ENCODE assay signal across 9 cellular contexts in genomic region chr7:88218428-88218745, GRCh38. TPM values are rescaled to one million over a fixed set of nuclear protein-coding genes. Genes with fewer than 3 reads are reported as not detected.
DNase-seq lines count a peak whose midpoint lies in the region; ATAC-seq, FAIRE-seq and TF ChIP-seq lines count a peak whose summit lies in the region.
"Had no signal": no experiment of that assay in that cellular context is flagged by ENCODE, and none has a peak within 500 bp of the region (broad histone marks: within the 10 kb centered on the region; RNA-seq: fewer than 3 reads in every experiment).

No MANE protein-coding gene starts in this region.

- peak overlapping the region; percentile 92 for H3K4me3 ChIP-seq in PC-3 (ENCODE audit: low read length)
- peak overlapping the region; percentile 81 to 94 (median 93) for H3K4me3 ChIP-seq in endothelial cell of umbilical vein (replicated peaks in 1 of 3; ENCODE audit: insufficient read depth in 1 of 3, low read depth in 1 of 3, low read length in 3 of 3)
- H3K4me3 ChIP-seq in prostate gland: peak overlapping the region; percentile 79 to 95

- H3K27ac Mint-ChIP-seq in Calu3 (ENCODE audit: unreplicated experiment): no peak overlapping the region

- peak overlapping the region; percentile 91 for H3K4me3 Mint-ChIP-seq in Calu3 (ENCODE audit: low read depth, unreplicated experiment)

- no peaks in the 10 kb centered on the region for H3K9me3 Mint-ChIP-seq in Calu3 (ENCODE audit: low read depth, unreplicated experiment)

- peaks cover 20% of the 10 kb centered on the region for H3K36me3 ChIP-seq in PC-3 (ENCODE audit: low read depth, low read length)
- peaks cover 13% of the 10 kb centered on the region in 2 experiments for H3K36me3 ChIP-seq in endothelial cell of umbilical vein (ENCODE audit: control insufficient read depth in 2 of 2, extremely low read depth in 1 of 2, insufficient read depth in 2 of 2, low read length in 2 of 2)
- peaks cover 0 to 7% of the 10 kb centered on the region in 2 donors for H3K36me3 ChIP-seq in prostate gland

- H4K20me1 ChIP-seq in PC-3 (ENCODE audit: low read length): peaks cover 9% of the 10 kb centered on the region
- H4K20me1 ChIP-seq in endothelial cell of umbilical vein (replicated peaks; ENCODE audit: control insufficient read depth, extremely low read depth, insufficient read depth, low read length): peaks cover 4% of the 10 kb centered on the region

- WGBS in prostate gland: 46% methylated on average over 5 of the region's 5 CpGs

- H3K79me2 ChIP-seq in PC-3 (ENCODE audit: low read length): peaks cover 43% of the 10 kb centered on the region
- H3K79me2 ChIP-seq in endothelial cell of umbilical vein (ENCODE audit: control insufficient read depth, insufficient read depth, low read length): peaks cover 55% of the 10 kb centered on the region

- FAIRE-seq in endothelial cell of umbilical vein (lab: Jason Lieb, UNC) (no peak), urothelium cell line (lab: Jason Lieb, UNC) (no peak)
- FAIRE-seq: colon had no signal

- peak overlapping the region; percentile 98 for H3K4me2 ChIP-seq in PC-3 (ENCODE audit: low read length)
- H3K4me2 ChIP-seq in endothelial cell of umbilical vein (ENCODE audit: insufficient read depth, low read length): peak overlapping the region; percentile 93

- peak overlapping the region; percentile 92; the same call in 1 of the 2 replicates for H2AFZ ChIP-seq in PC-3 (ENCODE audit: low read length)
- H2AFZ ChIP-seq in endothelial cell of umbilical vein (ENCODE audit: low read depth, low read length): no peak overlapping the region

- intact Hi-C loops in Calu3 (cut with micrococcal nuclease; ENCODE audit: unreplicated experiment): no loop called here
- intact Hi-C loops in PC-3 (cut with micrococcal nuclease): no loop called here
- intact Hi-C loops in endothelial cell of umbilical vein (cut with micrococcal nuclease): loop anchor here (1.0 to 10.0 kb wide), 3 partner anchors 284 to 591 kb away; partner anchors contain the start of genes ADAM22, DBF4, RUNDC3B and SLC25A40
- intact Hi-C loops in prostate gland (cut with DNase I): no loop called here

- CTCF ChIA-PET in Calu3 (lab: Charles Lee): interaction anchor here (1.3 kb wide), 1 partner anchor 25 kb away, joined by 3 read pairs; no protein-coding TSS in a partner anchor
- CTCF ChIA-PET in PC-3 (lab: Charles Lee): interaction anchor here (0.6 to 0.7 kb wide), 2 partner anchors 9 to 140 kb away, joined by 3 to 4 read pairs; no protein-coding TSS in a partner anchor
- CTCF ChIA-PET in endothelial cell of umbilical vein (lab: Charles Lee): interaction anchor here (1.0 to 1.7 kb wide), 2 partner anchors 8 to 49 kb away, joined by 3 to 4 read pairs; no protein-coding TSS in a partner anchor

- dilution Hi-C loops in endothelial cell of umbilical vein (cut with MboI; ENCODE audit: extremely low pct_ligation_motif_present, low sequenced_read_pairs): no loop called here

- TF ChIP-seq POLR2A in endothelial cell of umbilical vein (IDR thresholded peaks at IDR 0.05; ENCODE audit: low read depth, low read length) (no peak), prostate gland (IDR thresholded peaks at IDR 0.05) (no peak)

- no peak for ATAC-seq in PC-3

- no peaks in the 10 kb centered on the region for H3K9me3 ChIP-seq in PC-3 (ENCODE audit: low read length)
- H3K9me3 ChIP-seq in endothelial cell of umbilical vein (replicated peaks; ENCODE audit: control insufficient read depth, insufficient read depth, low read length): no peaks in the 10 kb centered on the region
- no peaks in the 10 kb centered on the region for H3K9me3 ChIP-seq in prostate gland

- H3K4me1 ChIP-seq in PC-3 (ENCODE audit: insufficient read depth, low read length): peaks cover 14% of the 10 kb centered on the region
- peaks cover 13% of the 10 kb centered on the region for H3K4me1 ChIP-seq in endothelial cell of umbilical vein (ENCODE audit: control insufficient read depth, extremely low read depth, insufficient read depth, low read length)
- no peaks in the 10 kb centered on the region for H3K4me1 ChIP-seq in prostate gland (replicated peaks)

- H3K27me3 Mint-ChIP-seq in Calu3 (ENCODE audit: unreplicated experiment): no peaks in the 10 kb centered on the region

- no peaks in the 10 kb centered on the region for H3K9me1 ChIP-seq in endothelial cell of umbilical vein (replicated peaks; ENCODE audit: control insufficient read depth, extremely low read depth, insufficient read depth, low read length)

- no peak overlapping the region for H3K27ac ChIP-seq in PC-3 (ENCODE audit: low read length)
- H3K27ac ChIP-seq in endothelial cell of umbilical vein (ENCODE audit: insufficient read depth, low read depth, low read length): peak overlapping the region; percentile 94
- H3K27ac ChIP-seq in prostate gland: peak overlapping the region; percentile 15 to 86

- H3K9ac ChIP-seq in PC-3 (ENCODE audit: low read length) (peak overlapping the region; percentile 90), endothelial cell of umbilical vein (replicated peaks; ENCODE audit: extremely low read depth, insufficient read depth, low read length) (peak overlapping the region; percentile 93)

- peaks cover 18% of the 10 kb centered on the region for H3K4me1 Mint-ChIP-seq in Calu3 (ENCODE audit: low read depth, unreplicated experiment)

- H3F3A ChIP-seq in PC-3 (ENCODE audit: low read length, unreplicated experiment): no peaks in the 10 kb centered on the region

- DNase-seq in Calu3 (no peak), PC-3 (no peak), endothelial cell of umbilical vein (ENCODE audit: low read depth, low spot score) (no peak), prostate gland (ENCODE audit: low spot score) (no peak), epidermal melanocyte (ENCODE audit: insufficient read length, low spot score) (no peak), kidney tubule cell (ENCODE audit: low spot score) (no peak), urothelium cell line (ENCODE audit: low spot score) (no peak), amygdala (lab: John Stamatoyannopoulos, UW) (no peak)

- TF ChIP-seq CTCF in Calu3 (IDR thresholded peaks at IDR 0.05; ENCODE audit: unreplicated experiment) (no peak), PC-3 (conservative IDR thresholded peaks at IDR 0.05; ENCODE audit: low read depth, low read length) (no peak), endothelial cell of umbilical vein (IDR thresholded peaks at IDR 0.05; ENCODE audit: extremely low read depth in 1 of 2, insufficient read depth in 1 of 2, low read depth in 1 of 2, low read length in 2 of 2) (no peak), prostate gland (IDR thresholded peaks at IDR 0.05) (no peak)

- no peaks in the 10 kb centered on the region for H3K27me3 ChIP-seq in PC-3 (ENCODE audit: low read length)
- H3K27me3 ChIP-seq in endothelial cell of umbilical vein (ENCODE audit: control insufficient read depth in 2 of 2, insufficient read depth in 2 of 2, low read length in 2 of 2): no peaks in the 10 kb centered on the region
- no peaks in the 10 kb centered on the region for H3K27me3 ChIP-seq in prostate gland (replicated peaks; ENCODE audit: insufficient read depth)

- POLR2A ChIA-PET in PC-3 (lab: Charles Lee; ENCODE audit: unreplicated experiment) (no interaction called here), endothelial cell of umbilical vein (lab: Charles Lee) (no interaction called here)

- BruUV-seq in Calu3 (replicated peaks; lab: Mats Ljungman, UMichigan): TSS peak; percentile 35
- no TSS peak for BruUV-seq in PC-3 (replicated peaks; lab: Mats Ljungman, UMichigan)
- TSS peak; percentile 23 for BruUV-seq in endothelial cell of umbilical vein (replicated peaks; lab: Mats Ljungman, UMichigan)

- no peaks in the 10 kb centered on the region for H3K9me2 ChIP-seq in PC-3 (replicated peaks; ENCODE audit: low read length)

- H3K36me3 Mint-ChIP-seq in Calu3 (ENCODE audit: insufficient read depth, unreplicated experiment): peaks cover 46% of the 10 kb centered on the region

TF ChIP-seq in endothelial cell of umbilical vein, 7 proteins besides CTCF, POLR2A, EP300 and RAD21:
- TF ChIP-seq GATA2 (IDR thresholded peaks at IDR 0.05; ENCODE audit: insufficient read depth, insufficient read length, low read depth, low read length) (no peak), POLR2AphosphoS5 (IDR thresholded peaks at IDR 0.05; ENCODE audit: insufficient read depth, low read depth, low read length) (no peak), MYC (IDR thresholded peaks at IDR 0.05; ENCODE audit: low read depth, low read length) (no peak), JUN (IDR thresholded peaks at IDR 0.05; ENCODE audit: borderline replicate concordance, insufficient read depth, insufficient read length, low read depth) (no peak), MAX (IDR thresholded peaks at IDR 0.05; ENCODE audit: insufficient read depth, insufficient read length) (no peak), FOS (IDR thresholded peaks at IDR 0.05; ENCODE audit: borderline replicate concordance, insufficient read depth, low read length) (no peak), EZH2 (IDR thresholded peaks at IDR 0.05; ENCODE audit: borderline replicate concordance, low read depth, low read length, severe bottlenecking) (no peak)

RNA-seq across cellular contexts. Expression of gene SRI, which starts 1.5 kb away (rescaled TPM):
- total RNA-seq in Calu3 (2022) (148 and 173 TPM in 2 replicates), PC-3 (2014; rRNA removed) (94.0 and 151 TPM in 2 replicates), endothelial cell of umbilical vein (191 and 204 TPM in 2 replicates), prostate gland (10 to 100 TPM; 61.9 to 78.8 TPM)
- polyA plus RNA-seq in endothelial cell of umbilical vein: 119 and 121 TPM in 2 replicates
- polyA plus RNA-seq in endothelial cell of umbilical vein (2011; cell fraction: cytosol; rRNA removed): 190 and 202 TPM in 2 replicates
- 109 and 115 TPM in 2 replicates for polyA plus RNA-seq in endothelial cell of umbilical vein (2011; cell fraction: nucleus; rRNA removed)
- 235 and 325 TPM in 2 replicates for polyA plus RNA-seq in endothelial cell of umbilical vein (2012)
- polyA minus RNA-seq in endothelial cell of umbilical vein: 63.6 and 78.0 TPM in 2 replicates
- polyA minus RNA-seq in endothelial cell of umbilical vein (2011; cell fraction: cytosol; rRNA and poly(A)+ RNA removed): 28.9 TPM
- polyA minus RNA-seq in endothelial cell of umbilical vein (2011; cell fraction: nucleus; rRNA and poly(A)+ RNA removed): 31.4 and 47.7 TPM in 2 replicates
